ENCODE assay signal across 9 cellular contexts in the genomic region with DNA sequence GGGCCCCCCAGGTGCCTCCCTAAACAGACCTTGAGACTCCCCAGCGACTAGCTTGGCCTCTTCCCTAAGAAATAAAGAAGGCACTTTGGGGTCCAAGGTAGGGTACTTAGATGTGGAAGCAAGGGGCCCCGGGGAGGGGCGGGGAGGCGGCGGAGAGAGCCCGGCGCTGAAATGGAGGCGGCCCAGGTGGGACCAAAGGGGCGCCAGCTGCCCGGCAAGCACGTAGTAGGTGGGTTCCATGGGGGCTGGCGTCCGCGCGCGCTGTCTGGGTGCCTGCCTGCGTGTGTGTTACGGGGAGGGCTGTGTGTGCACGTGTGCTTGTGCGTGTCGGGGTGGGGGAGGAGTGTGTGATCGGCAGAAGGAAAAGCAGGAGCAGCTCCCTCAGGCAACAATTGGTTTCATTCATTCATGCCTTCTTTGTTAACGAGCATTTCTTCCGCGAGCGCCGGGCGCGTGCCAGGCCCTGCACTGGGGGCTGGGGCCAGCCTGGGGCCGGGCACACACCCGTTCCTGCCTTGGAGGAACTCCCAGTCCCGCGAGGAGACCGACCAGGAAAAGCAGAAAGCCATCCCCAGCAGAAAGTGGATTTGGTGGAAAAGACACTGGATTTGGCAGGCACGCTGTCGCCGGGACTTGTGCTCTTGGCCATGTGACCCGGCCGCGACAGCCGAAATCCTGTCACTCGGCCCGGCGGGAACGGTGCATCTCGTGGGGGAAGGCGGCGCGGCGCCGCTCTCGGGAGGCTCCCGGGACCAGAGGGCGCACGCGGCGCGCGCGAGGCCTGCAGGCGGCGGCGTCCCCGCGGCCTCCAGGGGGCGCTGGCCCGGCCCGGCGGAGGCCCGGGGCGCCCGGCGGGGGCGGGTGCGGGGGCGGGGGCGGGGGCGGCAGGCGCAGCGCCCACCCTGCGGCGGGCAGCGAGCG. TPM values are rescaled to one million over a fixed set of nuclear protein-coding genes. Genes with fewer than 3 reads are reported as not detected.
DNase-seq lines count a peak whose midpoint lies in the region; ATAC-seq and TF ChIP-seq lines count a peak whose summit lies in the region.
"Had no signal": no experiment of that assay in that cellular context is flagged by ENCODE, and none has a peak within 500 bp of the region (broad histone marks: within the 10 kb centered on the region; RNA-seq: fewer than 3 reads in every experiment).

No MANE protein-coding gene starts in this region.

- H3K4me1 Mint-ChIP-seq in Caco-2 (ENCODE audit: low read depth, unreplicated experiment) = peaks cover 6% of the 10 kb centered on the region
- no peaks in the 10 kb centered on the region for H3K4me1 Mint-ChIP-seq in natural killer cell treated with Interleukin-12 subunit alpha and Interleukin-12 subunit beta and Interleukin-15 and Interleukin-18, amount 100 ng/mL, for 72 hours (ENCODE audit: low read depth in 2 of 2)
- peaks cover 5% of the 10 kb centered on the region for H3K4me1 Mint-ChIP-seq in activated T-helper 1 cell treated with anti-CD3 and anti-CD28 coated beads, Interleukin-12 subunit alpha, Interleukin-12 subunit beta, Interleukin-2, Interleukin-4 antibody, amounts not matched to agents 30 ng/mL and 10 ng/mL and 1 ng/mL, durations not matched to agents 14 hours and 24 hours and 36 hours (ENCODE audit: low read depth)

- no peaks in the 10 kb centered on the region for H3K79me2 ChIP-seq in KMS-11 (ENCODE audit: insufficient read depth, low read depth)
- no peaks in the 10 kb centered on the region for H3K79me2 ChIP-seq in mammary epithelial cell (ENCODE audit: insufficient read depth, low read length)

- H3K9me3 Mint-ChIP-seq in Caco-2 (ENCODE audit: unreplicated experiment) = no peaks in the 10 kb centered on the region
- H3K9me3 Mint-ChIP-seq in natural killer cell treated with Interleukin-12 subunit alpha and Interleukin-12 subunit beta and Interleukin-15 and Interleukin-18, amount 100 ng/mL, for 72 hours = no peaks in the 10 kb centered on the region
- no peaks in the 10 kb centered on the region for H3K9me3 Mint-ChIP-seq in activated T-helper 1 cell treated with anti-CD3 and anti-CD28 coated beads, Interleukin-12 subunit alpha, Interleukin-12 subunit beta, Interleukin-2, Interleukin-4 antibody, amounts not matched to agents 30 ng/mL and 10 ng/mL and 1 ng/mL, durations not matched to agents 14 hours and 24 hours and 36 hours

- H3K9me3 ChIP-seq in Caco-2 (no peaks in the 10 kb centered on the region), mammary epithelial cell (replicated peaks; ENCODE audit: insufficient read depth, low read length) (peaks cover 5% of the 10 kb centered on the region)

- H4K20me1 ChIP-seq in KMS-11 (ENCODE audit: insufficient read depth) (no peaks in the 10 kb centered on the region), mammary epithelial cell (ENCODE audit: insufficient read depth, low read length) (no peaks in the 10 kb centered on the region)

- TF ChIP-seq CTCF in Caco-2 (IDR thresholded peaks at IDR 0.05; ENCODE audit: insufficient read depth in 1 of 2, low read depth in 1 of 2, low read length in 1 of 2, severe bottlenecking in 1 of 2, unreplicated experiment in 1 of 2) (no peak), KMS-11 (conservative IDR thresholded peaks at IDR 0.05; ENCODE audit: low read depth, low read length) (no peak), mammary epithelial cell (conservative IDR thresholded peaks at IDR 0.05 in 1 of 2, IDR thresholded peaks at IDR 0.05 in 1 of 2; ENCODE audit: extremely low read depth in 1 of 2, insufficient read depth in 1 of 2, low read depth in 1 of 2, low read length in 2 of 2) (no peak)

- CTCF ChIA-PET in Caco-2 (lab: Charles Lee) (interaction anchor here (0.9 to 1.5 kb wide), 3 partner anchors 7 to 24 kb away, joined by 3 to 7 read pairs (median 5); no protein-coding TSS in a partner anchor), mammary epithelial cell (lab: Charles Lee; ENCODE audit: low non-redundant PET) (no interaction called here)

- H3K4me1 ChIP-seq in Caco-2 (peaks cover 24% of the 10 kb centered on the region), KMS-11 (ENCODE audit: low read depth, poor library complexity, severe bottlenecking) (no peaks in the 10 kb centered on the region), mammary epithelial cell (ENCODE audit: insufficient read depth, low read length) (peaks cover 21% of the 10 kb centered on the region)

- no peak overlapping the region for H3K27ac Mint-ChIP-seq in Caco-2 (ENCODE audit: unreplicated experiment)
- no peak overlapping the region for H3K27ac Mint-ChIP-seq in natural killer cell treated with Interleukin-12 subunit alpha and Interleukin-12 subunit beta and Interleukin-15 and Interleukin-18, amount 100 ng/mL, for 72 hours
- H3K27ac Mint-ChIP-seq in activated T-helper 1 cell treated with anti-CD3 and anti-CD28 coated beads, Interleukin-12 subunit alpha, Interleukin-12 subunit beta, Interleukin-2, Interleukin-4 antibody, amounts not matched to agents 30 ng/mL and 10 ng/mL and 1 ng/mL, durations not matched to agents 14 hours and 24 hours and 36 hours = no peak overlapping the region

- H3K27ac ChIP-seq in KMS-11 (no peak overlapping the region), mammary epithelial cell (ENCODE audit: insufficient read depth, low read depth, low read length) (no peak overlapping the region)

- H3K4me3 ChIP-seq in Caco-2 (ENCODE audit: low read depth, low read length) (peak overlapping the region; percentile 32), KMS-11 (IDR thresholded peaks at IDR 0.05; ENCODE audit: insufficient read depth, low read depth, low read length) (no peak overlapping the region), mammary epithelial cell (replicated peaks in 1 of 3; ENCODE audit: insufficient read depth in 1 of 3, low read depth in 2 of 3, low read length in 3 of 3) (peak overlapping the region in 1 of 3 experiments; percentile 32)

- WGBS in mammary epithelial cell (ENCODE audit: low coverage, missing lambda C conversion rate) = 38% methylated on average over 15 of the region's 84 CpGs

- dilution Hi-C loops in mammary epithelial cell (cut with HindIII; ENCODE audit: low sequenced_read_pairs) = no loop called here

- H3K4me2 ChIP-seq in KMS-11 (no peak overlapping the region), mammary epithelial cell (ENCODE audit: insufficient read depth, low read depth, low read length) (peak overlapping the region; percentile 79)

- POLR2A ChIA-PET in Caco-2 (lab: Charles Lee) = no interaction called here

- H3K27me3 Mint-ChIP-seq in Caco-2 (ENCODE audit: insufficient read depth, unreplicated experiment) = peaks cover 4% of the 10 kb centered on the region
- H3K27me3 Mint-ChIP-seq in natural killer cell treated with Interleukin-12 subunit alpha and Interleukin-12 subunit beta and Interleukin-15 and Interleukin-18, amount 100 ng/mL, for 72 hours = peaks cover 7 to 9% of the 10 kb centered on the region in 2 donors
- H3K27me3 Mint-ChIP-seq in activated T-helper 1 cell treated with anti-CD3 and anti-CD28 coated beads, Interleukin-12 subunit alpha, Interleukin-12 subunit beta, Interleukin-2, Interleukin-4 antibody, amounts not matched to agents 30 ng/mL and 10 ng/mL and 1 ng/mL, durations not matched to agents 14 hours and 24 hours and 36 hours (ENCODE audit: insufficient read depth) = peaks cover 35% of the 10 kb centered on the region

- H2AFZ ChIP-seq in KMS-11 (ENCODE audit: low read depth) (peak overlapping the region; percentile 38; the same call in 1 of the 2 replicates), mammary epithelial cell (ENCODE audit: low read depth, low read length) (peak overlapping the region; percentile 76)

- no peaks in the 10 kb centered on the region for H3K36me3 Mint-ChIP-seq in Caco-2 (ENCODE audit: insufficient read depth, unreplicated experiment)
- H3K36me3 Mint-ChIP-seq in natural killer cell treated with Interleukin-12 subunit alpha and Interleukin-12 subunit beta and Interleukin-15 and Interleukin-18, amount 100 ng/mL, for 72 hours = no peaks in the 10 kb centered on the region
- no peaks in the 10 kb centered on the region for H3K36me3 Mint-ChIP-seq in activated T-helper 1 cell treated with anti-CD3 and anti-CD28 coated beads, Interleukin-12 subunit alpha, Interleukin-12 subunit beta, Interleukin-2, Interleukin-4 antibody, amounts not matched to agents 30 ng/mL and 10 ng/mL and 1 ng/mL, durations not matched to agents 14 hours and 24 hours and 36 hours (ENCODE audit: low read depth)

- H3K9ac ChIP-seq in KMS-11 (no peak overlapping the region), mammary epithelial cell (ENCODE audit: insufficient read depth, low read length) (no peak overlapping the region)

- DNase-seq in Caco-2 (peak in 1 of 2 experiments; percentile 43), mammary epithelial cell (no peak), cortex of kidney (lab: John Stamatoyannopoulos, UW) (no peak), AML-193 (lab: John Stamatoyannopoulos, UW) (no peak)
- DNase-seq in natural killer cell treated with Interleukin-12 subunit alpha and Interleukin-12 subunit beta and Interleukin-15 and Interleukin-18, amount 100 ng/mL, for 72 hours (ENCODE audit: low spot score) = peak; percentile 35
- DNase-seq in activated T-helper 1 cell treated with anti-CD3 and anti-CD28 coated beads, Interleukin-12 subunit alpha, Interleukin-12 subunit beta, Interleukin-2, Interleukin-4 antibody, amounts not matched to agents 30 ng/mL and 10 ng/mL and 1 ng/mL, durations not matched to agents 14 hours and 24 hours and 36 hours (ENCODE audit: low spot score) = no peak

- peak overlapping the region; percentile 60 for H3K4me3 Mint-ChIP-seq in Caco-2 (ENCODE audit: unreplicated experiment)
- no peak overlapping the region for H3K4me3 Mint-ChIP-seq in natural killer cell treated with Interleukin-12 subunit alpha and Interleukin-12 subunit beta and Interleukin-15 and Interleukin-18, amount 100 ng/mL, for 72 hours
- no peak overlapping the region for H3K4me3 Mint-ChIP-seq in activated T-helper 1 cell treated with anti-CD3 and anti-CD28 coated beads, Interleukin-12 subunit alpha, Interleukin-12 subunit beta, Interleukin-2, Interleukin-4 antibody, amounts not matched to agents 30 ng/mL and 10 ng/mL and 1 ng/mL, durations not matched to agents 14 hours and 24 hours and 36 hours

- intact Hi-C loops in Caco-2 (cut with micrococcal nuclease; ENCODE audit: unreplicated experiment) (no loop called here), mammary epithelial cell (cut with micrococcal nuclease) (no loop called here)
- intact Hi-C loops in activated T-helper 1 cell treated with anti-CD3 and anti-CD28 coated beads, Interleukin-12 subunit alpha, Interleukin-12 subunit beta, Interleukin-2, Interleukin-4 antibody, amounts not matched to agents 30 ng/mL and 10 ng/mL and 1 ng/mL, durations not matched to agents 14 hours and 24 hours and 36 hours (cut with micrococcal nuclease) = no loop called here

- no peaks in the 10 kb centered on the region for H3K36me3 ChIP-seq in Caco-2 (ENCODE audit: control insufficient read depth, insufficient read depth, low read length)
- no peaks in the 10 kb centered on the region for H3K36me3 ChIP-seq in KMS-11 (ENCODE audit: insufficient read depth)
- H3K36me3 ChIP-seq in mammary epithelial cell (ENCODE audit: insufficient read depth, low read length) = no peaks in the 10 kb centered on the region

- ATAC-seq in natural killer cell treated with Interleukin-12 subunit alpha and Interleukin-12 subunit beta and Interleukin-15 and Interleukin-18, amount 100 ng/mL, for 72 hours = peak; percentile 34 to 48
- ATAC-seq in HG02938 (IDR thresholded peaks at IDR 0.05; ENCODE audit: unreplicated experiment) = no peak

- in situ Hi-C loops in mammary epithelial cell (cut with MboI; ENCODE audit: low sequenced_read_pairs in 2 of 2) = no loop called here

- H3K27me3 ChIP-seq in Caco-2 (replicated peaks; ENCODE audit: control insufficient read depth, insufficient read depth, low read length) (no peaks in the 10 kb centered on the region), KMS-11 (ENCODE audit: insufficient read depth, low read depth) (peaks cover 48% of the 10 kb centered on the region; the same call in 1 of the 2 replicates), mammary epithelial cell (ENCODE audit: insufficient read depth, low read length) (peaks cover 15% of the 10 kb centered on the region)

- no TSS peak for BruUV-seq in Caco-2 (replicated peaks; lab: Mats Ljungman, UMichigan)
- no TSS peak for BruUV-seq in mammary epithelial cell (replicated peaks; lab: Mats Ljungman, UMichigan)

RNA-seq across cellular contexts. Expression of gene DUSP9, which starts 3.3 kb away (rescaled TPM):
- total RNA-seq in Caco-2 (2022) = 9.0 and 12.0 TPM in 2 replicates
- total RNA-seq in mammary epithelial cell = under 1 TPM; 0.50 to 0.64 TPM
- polyA plus RNA-seq in mammary epithelial cell = 0.59 TPM
- 1.1 TPM for polyA minus RNA-seq in mammary epithelial cell
- not detected for total RNA-seq in natural killer cell treated with Interleukin-12 subunit alpha and Interleukin-12 subunit beta and Interleukin-15 and Interleukin-18, amount 100 ng/mL, for 72 hours
- total RNA-seq in activated T-helper 1 cell treated with anti-CD3 and anti-CD28 coated beads, Interleukin-12 subunit alpha, Interleukin-12 subunit beta, Interleukin-2, Interleukin-4 antibody, amounts not matched to agents 30 ng/mL and 10 ng/mL and 1 ng/mL, durations not matched to agents 14 hours and 24 hours and 36 hours = 0.10 TPM in 2 replicates
- total RNA-seq: T-helper 2 cell treated with Interferon-gamma antibody and Interleukin-4, amounts not matched to agents 100 ng/mL and 5 ng/mL, for 36 hours had no signal

RNA-seq across cellular contexts. Expression of gene PNCK, which starts 29.9 kb away (rescaled TPM):
- total RNA-seq in Caco-2 (2022) (not detected in 2 replicates), mammary epithelial cell (1 to 10 TPM; 1.2 to 1.7 TPM)
- polyA plus RNA-seq in mammary epithelial cell = 0.39 TPM
- polyA minus RNA-seq in mammary epithelial cell = not detected
- not detected for total RNA-seq in natural killer cell treated with Interleukin-12 subunit alpha and Interleukin-12 subunit beta and Interleukin-15 and Interleukin-18, amount 100 ng/mL, for 72 hours
- 0.15 TPM in 1 of 2 replicates, not detected in the other for total RNA-seq in activated T-helper 1 cell treated with anti-CD3 and anti-CD28 coated beads, Interleukin-12 subunit alpha, Interleukin-12 subunit beta, Interleukin-2, Interleukin-4 antibody, amounts not matched to agents 30 ng/mL and 10 ng/mL and 1 ng/mL, durations not matched to agents 14 hours and 24 hours and 36 hours
- total RNA-seq: T-helper 2 cell treated with Interferon-gamma antibody and Interleukin-4, amounts not matched to agents 100 ng/mL and 5 ng/mL, for 36 hours had no signal

RNA-seq across cellular contexts. Expression of gene SLC6A8, which starts 44.0 kb away (rescaled TPM):
- 8.8 and 11.2 TPM in 2 replicates for total RNA-seq in Caco-2 (2022)
- 10 to 100 TPM; 20.5 to 99.2 TPM for total RNA-seq in mammary epithelial cell
- 82.3 TPM for polyA plus RNA-seq in mammary epithelial cell
- 178 TPM for polyA minus RNA-seq in mammary epithelial cell
- total RNA-seq in natural killer cell treated with Interleukin-12 subunit alpha and Interleukin-12 subunit beta and Interleukin-15 and Interleukin-18, amount 100 ng/mL, for 72 hours = 1 to 10 TPM; 2.3 to 4.1 TPM
- total RNA-seq in activated T-helper 1 cell treated with anti-CD3 and anti-CD28 coated beads, Interleukin-12 subunit alpha, Interleukin-12 subunit beta, Interleukin-2, Interleukin-4 antibody, amounts not matched to agents 30 ng/mL and 10 ng/mL and 1 ng/mL, durations not matched to agents 14 hours and 24 hours and 36 hours = 5.9 and 6.0 TPM in 2 replicates

RNA-seq across cellular contexts. Expression of gene CCNQ, which starts 44.8 kb away (rescaled TPM):
- total RNA-seq in Caco-2 (2022) (23.8 and 26.3 TPM in 2 replicates), mammary epithelial cell (10 to 100 TPM; 25.9 to 27.3 TPM)
- polyA plus RNA-seq in mammary epithelial cell = 43.3 TPM
- 51.8 TPM for polyA minus RNA-seq in mammary epithelial cell
- 10 to 100 TPM; 16.4 to 30.7 TPM for total RNA-seq in natural killer cell treated with Interleukin-12 subunit alpha and Interleukin-12 subunit beta and Interleukin-15 and Interleukin-18, amount 100 ng/mL, for 72 hours
- 28.0 and 29.3 TPM in 2 replicates for total RNA-seq in activated T-helper 1 cell treated with anti-CD3 and anti-CD28 coated beads, Interleukin-12 subunit alpha, Interleukin-12 subunit beta, Interleukin-2, Interleukin-4 antibody, amounts not matched to agents 30 ng/mL and 10 ng/mL and 1 ng/mL, durations not matched to agents 14 hours and 24 hours and 36 hours
